ENCODE assay signal across 22 cellular contexts in genomic region chr2:142858991-142859390, GRCh38. TPM values are rescaled to one million over a fixed set of nuclear protein-coding genes. Genes with fewer than 3 reads are reported as not detected.
DNase-seq lines count a peak whose midpoint lies in the region; ATAC-seq, FAIRE-seq and TF ChIP-seq lines count a peak whose summit lies in the region.
"Had no signal": no experiment of that assay in that cellular context is flagged by ENCODE, and none has a peak within 500 bp of the region (broad histone marks: within the 10 kb centered on the region; RNA-seq: fewer than 3 reads in every experiment).

No MANE protein-coding gene starts in this region.

- H2AFZ ChIP-seq in ACC112 (ENCODE audit: low read length, unreplicated experiment) (peak overlapping the region; percentile 22), GM12878 (ENCODE audit: control insufficient read depth, low read depth, low read length) (no peak overlapping the region)
- H2AFZ ChIP-seq: GM23338 had no signal

- TF ChIP-seq RAD21 in GM12878 (IDR thresholded peaks at IDR 0.05; ENCODE audit: insufficient read depth, low read depth, low read length): no peak

- no peak for DNase-seq in Calu3
- no peak for DNase-seq in GM12878 (ENCODE audit: low read depth, low spot score)
- no peak for DNase-seq in upper lobe of right lung
- no peak for DNase-seq in NOMO-1 (lab: John Stamatoyannopoulos, UW; ENCODE audit: unreplicated experiment in 2 of 2)
- DNase-seq in dermis blood vessel endothelial cell: no peak
- DNase-seq in activated CD4-positive, alpha-beta T cell treated with anti-CD3 and anti-CD28 coated beads for 36 hours: no peak
- DNase-seq: CD4-positive, CD25-positive, alpha-beta regulatory T cell; CD8-positive, alpha-beta memory T cell; COR-L47; HCEC 1CT; KBM-7 had no signal

- H3K4me3 Mint-ChIP-seq in Calu3 (ENCODE audit: low read depth, unreplicated experiment): no peak overlapping the region
- no peak overlapping the region for H3K4me3 Mint-ChIP-seq in activated CD4-positive, alpha-beta T cell treated with anti-CD3 and anti-CD28 coated beads for 36 hours
- H3K4me3 Mint-ChIP-seq: CD4-positive, CD25-positive, alpha-beta regulatory T cell; CD8-positive, alpha-beta memory T cell; GM23338; IgD-negative memory B cell had no signal

- in situ Hi-C loops in GM12878 (cut with MboI): no loop called here

- H3K4me1 ChIP-seq in ACC112 (ENCODE audit: control insufficient read depth, insufficient read depth, low read length, unreplicated experiment): peaks cover 35% of the 10 kb centered on the region
- H3K4me1 ChIP-seq in GM12878 (ENCODE audit: control insufficient read depth, insufficient read depth, low read length): no peaks in the 10 kb centered on the region
- H3K4me1 ChIP-seq in upper lobe of right lung: no peaks in the 10 kb centered on the region
- H3K4me1 ChIP-seq: BLaER1 had no signal

- no peaks in the 10 kb centered on the region for H3K79me2 ChIP-seq in ACC112 (ENCODE audit: control insufficient read depth, insufficient read depth, low read length, unreplicated experiment)
- no peaks in the 10 kb centered on the region for H3K79me2 ChIP-seq in GM12878 (ENCODE audit: control insufficient read depth, insufficient read depth, low read length)

- H3K9ac ChIP-seq in GM12878 (ENCODE audit: control insufficient read depth, insufficient read depth, low read length): no peak overlapping the region
- H3K9ac ChIP-seq: BLaER1 had no signal

- H3K4me3 ChIP-seq in ACC112 (ENCODE audit: low read depth, low read length): no peak overlapping the region
- H3K4me3 ChIP-seq in GM12878: no peak overlapping the region
- H3K4me3 ChIP-seq in upper lobe of right lung: no peak overlapping the region
- H3K4me3 ChIP-seq: BLaER1, GM23338 had no signal

- peaks cover 56% of the 10 kb centered on the region for H3K4me1 Mint-ChIP-seq in Calu3 (ENCODE audit: low read depth, unreplicated experiment)
- H3K4me1 Mint-ChIP-seq in activated CD4-positive, alpha-beta T cell treated with anti-CD3 and anti-CD28 coated beads for 36 hours: no peaks in the 10 kb centered on the region
- H3K4me1 Mint-ChIP-seq: CD4-positive, CD25-positive, alpha-beta regulatory T cell; CD8-positive, alpha-beta memory T cell had no signal

- H3K27ac ChIP-seq in ACC112 (ENCODE audit: low read depth, low read length): no peak overlapping the region
- H3K27ac ChIP-seq in GM12878 (ENCODE audit: control insufficient read depth, insufficient read depth): no peak overlapping the region
- no peak overlapping the region for H3K27ac ChIP-seq in upper lobe of right lung
- H3K27ac ChIP-seq: BLaER1 had no signal

- no peaks in the 10 kb centered on the region for H3K36me3 ChIP-seq in ACC112 (ENCODE audit: insufficient read depth, low read length)
- no peaks in the 10 kb centered on the region for H3K36me3 ChIP-seq in GM12878 (ENCODE audit: control insufficient read depth in 2 of 2, insufficient read depth in 2 of 2, low read length in 1 of 2)
- H3K36me3 ChIP-seq in upper lobe of right lung: no peaks in the 10 kb centered on the region
- H3K36me3 ChIP-seq: BLaER1 had no signal

- BruUV-seq in Calu3 (replicated peaks; lab: Mats Ljungman, UMichigan) (no TSS peak), GM12878 (replicated peaks; lab: Mats Ljungman, UMichigan) (no TSS peak)

- TF ChIP-seq POLR2A in GM12878 (IDR thresholded peaks at IDR 0.05; ENCODE audit: low read depth, low read length): no peak

- no peak for ATAC-seq in GM12878
- peak; percentile 45 for ATAC-seq in upper lobe of right lung
- ATAC-seq in activated CD4-positive, alpha-beta T cell treated with anti-CD3 and anti-CD28 coated beads for 36 hours: no peak
- ATAC-seq: GM23338 had no signal

- H3K9me3 ChIP-seq in GM12878 (replicated peaks; ENCODE audit: control insufficient read depth, insufficient read depth, low read length) (no peaks in the 10 kb centered on the region), upper lobe of right lung (no peaks in the 10 kb centered on the region)
- H3K9me3 ChIP-seq: BLaER1 had no signal

- H3K27ac Mint-ChIP-seq in Calu3 (ENCODE audit: unreplicated experiment): peak overlapping the region; percentile 8
- no peak overlapping the region for H3K27ac Mint-ChIP-seq in activated CD4-positive, alpha-beta T cell treated with anti-CD3 and anti-CD28 coated beads for 36 hours
- H3K27ac Mint-ChIP-seq: CD4-positive, CD25-positive, alpha-beta regulatory T cell; CD8-positive, alpha-beta memory T cell; GM23338 had no signal

- no peak for TF ChIP-seq EP300 in GM12878 (IDR thresholded peaks at IDR 0.05; ENCODE audit: borderline replicate concordance in 1 of 2, control insufficient read depth in 1 of 2, low read depth in 2 of 2, low read length in 2 of 2)

- TF ChIP-seq CTCF in Calu3 (IDR thresholded peaks at IDR 0.05; ENCODE audit: unreplicated experiment) (no peak), GM12878 (IDR thresholded peaks at IDR 0.05 in 2 of 3, conservative IDR thresholded peaks at IDR 0.05 in 1 of 3; ENCODE audit: control insufficient read depth in 2 of 3, extremely low read depth in 1 of 3, insufficient read depth in 1 of 3, low read depth in 3 of 3, low read length in 3 of 3) (no peak), upper lobe of right lung (IDR thresholded peaks at IDR 0.05) (no peak)

- FAIRE-seq in GM12878 (lab: Jason Lieb, UNC): no peak
- FAIRE-seq: A204.1, D721Med, G401.6, GM12892, GM18507, H54, HTR-8/SVneo had no signal

- no peaks in the 10 kb centered on the region for H3K36me3 Mint-ChIP-seq in Calu3 (ENCODE audit: insufficient read depth, unreplicated experiment)
- no peaks in the 10 kb centered on the region for H3K36me3 Mint-ChIP-seq in activated CD4-positive, alpha-beta T cell treated with anti-CD3 and anti-CD28 coated beads for 36 hours (ENCODE audit: low read depth)
- H3K36me3 Mint-ChIP-seq: CD4-positive, CD25-positive, alpha-beta regulatory T cell; CD8-positive, alpha-beta memory T cell had no signal

- H3K27me3 ChIP-seq in ACC112 (ENCODE audit: insufficient read depth, low read length) (no peaks in the 10 kb centered on the region), GM12878 (replicated peaks in 1 of 2; ENCODE audit: control insufficient read depth in 2 of 2, insufficient read depth in 2 of 2, low read length in 1 of 2) (no peaks in the 10 kb centered on the region), upper lobe of right lung (no peaks in the 10 kb centered on the region)
- H3K27me3 ChIP-seq: BLaER1 had no signal

- SMC1A ChIA-PET in GM12878 (lab: Charles Lee; ENCODE audit: uncharacterized antibody, unreplicated experiment): interaction anchor here (0.7 to 2.7 kb wide), 3 partner anchors 9 to 62 kb away, joined by 3 to 9 read pairs (median 4); no protein-coding TSS in a partner anchor

- no peaks in the 10 kb centered on the region for H4K20me1 ChIP-seq in GM12878 (ENCODE audit: control insufficient read depth, insufficient read depth)
- H4K20me1 ChIP-seq: BLaER1 had no signal

- intact Hi-C loops in Calu3 (cut with micrococcal nuclease; ENCODE audit: unreplicated experiment): no loop called here
- intact Hi-C loops in GM12878 (cut with micrococcal nuclease; ENCODE audit: unreplicated experiment): no loop called here
- intact Hi-C loops in upper lobe of right lung (cut with DNase I): no loop called here
- intact Hi-C loops in activated CD4-positive, alpha-beta T cell treated with anti-CD3 and anti-CD28 coated beads for 36 hours (cut with DNase I, micrococcal nuclease): no loop called here

- POLR2A ChIA-PET in GM12878 (lab: Charles Lee): no interaction called here
- POLR2A ChIA-PET in activated CD4-positive, alpha-beta T cell treated with anti-CD3 and anti-CD28 coated beads for 36 hours (lab: Charles Lee): no interaction called here

- H3K27me3 Mint-ChIP-seq in Calu3 (ENCODE audit: unreplicated experiment): no peaks in the 10 kb centered on the region
- H3K27me3 Mint-ChIP-seq in activated CD4-positive, alpha-beta T cell treated with anti-CD3 and anti-CD28 coated beads for 36 hours: peaks cover 3% of the 10 kb centered on the region
- H3K27me3 Mint-ChIP-seq: CD4-positive, CD25-positive, alpha-beta regulatory T cell; IgD-negative memory B cell had no signal

- WGBS in GM12878 (ENCODE audit: insufficient coverage, insufficient replicate concordance, low lambda C conversion rate, missing lambda C conversion rate): 90% methylated on average over 1 of the region's 1 CpG

- CTCF ChIA-PET in Calu3 (lab: Charles Lee): no interaction called here
- CTCF ChIA-PET in GM12878 (lab: Yijun Ruan, JAX): interaction anchor here (0.5 to 1.8 kb wide), 3 partner anchors 56 to 372 kb away, joined by 3 to 9 read pairs (median 3); no protein-coding TSS in a partner anchor
- CTCF ChIA-PET in activated CD4-positive, alpha-beta T cell treated with anti-CD3 and anti-CD28 coated beads for 36 hours (lab: Charles Lee): no interaction called here

- RAD21 ChIA-PET in GM12878 (lab: Charles Lee; ENCODE audit: unreplicated experiment): no interaction called here

- no peaks in the 10 kb centered on the region for H3K9me3 Mint-ChIP-seq in Calu3 (ENCODE audit: low read depth, unreplicated experiment)
- H3K9me3 Mint-ChIP-seq in activated CD4-positive, alpha-beta T cell treated with anti-CD3 and anti-CD28 coated beads for 36 hours (ENCODE audit: low read depth): no peaks in the 10 kb centered on the region
- H3K9me3 Mint-ChIP-seq: CD8-positive, alpha-beta memory T cell; GM23338; IgD-negative memory B cell had no signal

- no peak overlapping the region for H3K4me2 ChIP-seq in GM12878 (ENCODE audit: control insufficient read depth, insufficient read depth)
- H3K4me2 ChIP-seq: BLaER1, GM23338 had no signal

TF ChIP-seq in GM12878, 131 proteins besides CTCF, POLR2A, EP300 and RAD21 (continues in another document):
- TF ChIP-seq JUNB (IDR thresholded peaks at IDR 0.05): 0 out of 2 replicates have a peak, but pooled peaks have one; percentile 19

RNA-seq across cellular contexts. Expression of gene KYNU, which starts 18.5 kb away (rescaled TPM):
- total RNA-seq in Calu3 (2022) (64.2 and 78.7 TPM in 2 replicates), GM12878 (2014; rRNA removed) (34.8 and 45.1 TPM in 2 replicates), GM12878 (2014; rRNA removed; fragmentation: Illumina TruSeq; extraction: Trizol) (56.2 and 57.0 TPM in 2 replicates), GM12878 (2021) (36.8 and 38.6 TPM in 2 replicates), upper lobe of right lung (34.5 TPM), dermis blood vessel endothelial cell (0.17 TPM in 1 of 2 replicates, not detected in the other)
- 87.8 and 98.2 TPM in 2 replicates for total RNA-seq in GM12878 (2013; cell fraction: nucleolus; rRNA removed)
- polyA plus RNA-seq in GM12878 (2011; ENCODE audit: low read depth): 23.3 TPM
- polyA plus RNA-seq in GM12878 (2011; rRNA removed) (39.9 and 55.5 TPM in 2 replicates), GM12878 (2014; fragmentation: Illumina TruSeq; extraction: Trizol) (48.8 and 66.6 TPM in 2 replicates), GM12878 (2014; fragmentation: Nextera tagmentation; extraction: Ambion mirVana) (100 to 1,000 TPM in 1 of 2 experiments, 10 to 100 TPM in 1; 65.0 to 101 TPM), GM12878 (2014; rRNA removed) (24.7 and 31.3 TPM in 2 replicates), GM12878 (2016; fragmentation: Nextera tagmentation; extraction: Ambion mirVana) (10 to 100 TPM; 31.3 to 33.8 TPM)
- 17.1 and 20.3 TPM in 2 replicates for polyA plus RNA-seq in GM12878 (2011; cell fraction: cytosol; rRNA removed)
- polyA plus RNA-seq in GM12878 (2011; cell fraction: nucleus; rRNA removed): 15.4 and 16.4 TPM in 2 replicates
- 23.7 and 28.4 TPM in 2 replicates for polyA plus RNA-seq in GM12878 (2012)
- polyA minus RNA-seq in GM12878 (2011; rRNA and poly(A)+ RNA removed): 19.8 and 39.5 TPM in 2 replicates
- polyA minus RNA-seq in GM12878 (2011; cell fraction: cytosol; rRNA and poly(A)+ RNA removed): 12.6 and 16.5 TPM in 2 replicates
- polyA minus RNA-seq in GM12878 (2011; cell fraction: nucleus; rRNA and poly(A)+ RNA removed): 34.2 and 46.5 TPM in 2 replicates
- total RNA-seq in activated CD4-positive, alpha-beta T cell treated with anti-CD3 and anti-CD28 coated beads for 36 hours: not detected
- total RNA-seq: CD4-positive, CD25-positive, alpha-beta regulatory T cell had no signal
- polyA plus RNA-seq: CD8-positive, alpha-beta memory T cell had no signal

Comparison
In these comparisons a context has a peak if more than half of its experiments do, and no peak if none do; other contexts are left out.
1. RNA of gene KYNU, which starts 18.5 kb away (total RNA-seq): 64.2 to 78.7 TPM in Calu3, 34.8 to 98.2 TPM in GM12878 and 34.5 TPM in upper lobe of right lung (single experiment); 0.17 TPM in dermis blood vessel endothelial cell and not detected in activated CD4-positive, alpha-beta T cell treated with anti-CD3 and anti-CD28 coated beads for 36 hours; every median in the first group is over 10 times any median in the second.